8 cellular contexts compared by ENCODE assay signal in genomic region chr7:2555121-2556052, GRCh38. TPM values are rescaled to one million over a fixed set of nuclear protein-coding genes. Genes with fewer than 3 reads are reported as not detected.
DNase-seq lines count a peak whose midpoint lies in the region; ATAC-seq lines count a peak whose summit lies in the region.

Gene BRAT1, minus strand, starts transcription at chr7:2555524. Its CDS starts 1,093 bp downstream, at chr7:2554431.

- no peaks in the 10 kb centered on the region for H3K36me3 ChIP-seq in effector memory CD4-positive, alpha-beta T cell (ENCODE audit: control insufficient read depth, insufficient read depth, low read length)

- POLR2A ChIA-PET in activated CD8-positive, alpha-beta memory T cell treated with anti-CD3 and anti-CD28 coated beads for 36 hours (lab: Charles Lee) = interaction anchor here (0.6 to 0.7 kb wide), 2 partner anchors 11 to 40 kb away, joined by 5 to 12 read pairs; no protein-coding TSS in a partner anchor

- peaks cover 20% of the 10 kb centered on the region for H3K4me1 Mint-ChIP-seq in memory B cell

- H3K27me3 Mint-ChIP-seq in memory B cell = no peaks in the 10 kb centered on the region

- peak within 1 kb of the TSS; percentile 98 for H3K27ac ChIP-seq in effector memory CD4-positive, alpha-beta T cell (ENCODE audit: insufficient read depth, low read length, poor library complexity, severe bottlenecking)

- H3K27ac Mint-ChIP-seq in memory B cell = peak within 1 kb of the TSS; percentile 70

- peak within 1 kb of the TSS; percentile 87 for H3K4me3 Mint-ChIP-seq in memory B cell

- CTCF ChIA-PET in activated CD8-positive, alpha-beta memory T cell treated with anti-CD3 and anti-CD28 coated beads for 36 hours (lab: Charles Lee) = interaction anchor here (0.6 kb wide), 2 partner anchors 43 to 74 kb away, joined by 3 read pairs; no protein-coding TSS in a partner anchor

- ATAC-seq in GM19468 (IDR thresholded peaks at IDR 0.05; ENCODE audit: extremely low read depth, unreplicated experiment) (peak; percentile 53), memory B cell (ENCODE audit: low read depth) (peak; percentile 80)

- peaks cover 4% of the 10 kb centered on the region for H3K36me3 Mint-ChIP-seq in memory B cell

- DNase-seq in COLO829 (ENCODE audit: low spot score) = peak; percentile 97
- DNase-seq in HT-29 (ENCODE audit: low spot score) = peak; percentile 97
- peak; percentile 87 for DNase-seq in NK-92 treated with Interleukin-12 subunit alpha and Interleukin-12 subunit beta, amount 100 ng/mL, for 24 hours (lab: John Stamatoyannopoulos, UW)
- DNase-seq in effector memory CD4-positive, alpha-beta T cell = peak; percentile 91
- peak; percentile 89 to 93 for DNase-seq in memory B cell (ENCODE audit: low spot score in 2 of 2)
- peak; percentile 95 for DNase-seq in stimulated activated CD8-positive, alpha-beta memory T cell treated with anti-CD3 and anti-CD28 coated beads, Interleukin-12 subunit alpha, Interleukin-12 subunit beta, amount 100 ng/mL, for 24 hours (ENCODE audit: extremely low read depth)

- no peaks in the 10 kb centered on the region for H3K9me3 Mint-ChIP-seq in memory B cell

- no peaks in the 10 kb centered on the region for H3K27me3 ChIP-seq in effector memory CD4-positive, alpha-beta T cell (replicated peaks; ENCODE audit: control insufficient read depth, insufficient read depth, low read length, poor library complexity, severe bottlenecking)

- peaks cover 26% of the 10 kb centered on the region for H3K4me1 ChIP-seq in effector memory CD4-positive, alpha-beta T cell (ENCODE audit: control insufficient read depth, insufficient read depth, low read length, poor library complexity, severe bottlenecking)

- H3K4me3 ChIP-seq in effector memory CD4-positive, alpha-beta T cell (ENCODE audit: insufficient read depth, low read depth, low read length, poor library complexity, severe bottlenecking) = peak within 1 kb of the TSS; percentile 94

- H3K9me3 ChIP-seq in effector memory CD4-positive, alpha-beta T cell (ENCODE audit: control insufficient read depth, low read length) = no peaks in the 10 kb centered on the region

RNA-seq across cellular contexts. Expression of gene BRAT1, which starts in this region (rescaled TPM):
- 101 and 106 TPM in 2 replicates for total RNA-seq in HT-29 (2014; rRNA removed; shearing (Covaris generic))
- total RNA-seq in activated CD8-positive, alpha-beta memory T cell treated with anti-CD3 and anti-CD28 coated beads for 36 hours = 10 to 100 TPM; 37.3 to 39.1 TPM

Comparison
In these comparisons a context has a peak if more than half of its experiments do, and no peak if none do; other contexts are left out.
1. Peak in every context shown above with its lines: DNase-seq, ATAC-seq, H3K4me3 ChIP-seq and H3K27ac ChIP-seq.